16 cellular contexts compared by ENCODE assay signal in the genomic region with DNA sequence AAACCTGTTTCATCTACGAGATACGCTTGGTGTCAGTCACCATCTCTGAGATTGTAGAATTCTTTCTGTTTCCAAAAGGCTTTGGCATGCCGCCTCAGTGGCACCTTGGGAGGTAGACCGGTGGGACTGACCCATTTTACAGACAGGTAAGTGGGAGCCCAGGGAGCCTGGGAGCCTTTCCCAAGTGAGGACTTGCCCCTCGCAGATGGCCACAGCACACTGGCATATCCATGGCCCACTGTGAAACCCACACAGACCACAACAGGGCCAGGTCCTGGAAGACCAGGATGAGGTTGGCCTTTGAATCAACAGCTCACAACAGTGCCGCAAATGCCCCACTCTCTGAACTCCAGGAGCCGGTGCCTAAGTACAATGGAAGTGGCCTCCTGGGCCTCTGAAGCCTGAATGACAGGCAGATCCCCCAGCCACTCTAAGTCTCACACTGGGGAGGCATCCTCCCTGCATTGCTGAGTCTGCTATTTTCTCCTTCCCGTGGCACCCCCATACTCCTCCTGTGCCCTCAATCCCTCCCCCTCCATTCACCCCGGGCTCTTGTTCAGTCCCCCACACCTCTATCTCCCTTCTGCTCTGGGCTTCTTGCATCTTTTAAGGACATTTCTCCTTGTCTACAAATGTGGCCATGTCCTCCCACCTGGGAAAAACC. TPM values are rescaled to one million over a fixed set of nuclear protein-coding genes. Genes with fewer than 3 reads are reported as not detected.
DNase-seq lines count a peak whose midpoint lies in the region; ATAC-seq and TF ChIP-seq lines count a peak whose summit lies in the region.
"Had no signal": no experiment of that assay in that cellular context is flagged by ENCODE, and none has a peak within 500 bp of the region (broad histone marks: within the 10 kb centered on the region; RNA-seq: fewer than 3 reads in every experiment).

No MANE protein-coding gene starts in this region.

- H3K18ac ChIP-seq in neuronal stem cell (ENCODE audit: low read length) = peak overlapping the region; percentile 79

- TF ChIP-seq POLR2A in body of pancreas (IDR thresholded peaks at IDR 0.05) = no peak

- no peak overlapping the region for H2BK120ac ChIP-seq in neuronal stem cell (ENCODE audit: low read depth, low read length)

- H3K4me3 Mint-ChIP-seq in GM23338 = no peak overlapping the region
- H3K4me3 Mint-ChIP-seq in WTC11 = no peak overlapping the region
- H3K4me3 Mint-ChIP-seq in endodermal cell = no peak overlapping the region
- H3K4me3 Mint-ChIP-seq: CD14-positive monocyte; CD8-positive, alpha-beta memory T cell had no signal

- no peak overlapping the region for H4K8ac ChIP-seq in neuronal stem cell (ENCODE audit: low read depth, low read length)

- no peak overlapping the region for H4K91ac ChIP-seq in neuronal stem cell (ENCODE audit: low read depth, low read length, poor library complexity)

- H3F3A ChIP-seq in GM23338 (replicated peaks; ENCODE audit: low read depth) = no peaks in the 10 kb centered on the region

- no peak overlapping the region for H3K27ac Mint-ChIP-seq in GM23338
- H3K27ac Mint-ChIP-seq in WTC11 = no peak overlapping the region
- H3K27ac Mint-ChIP-seq in endodermal cell = no peak overlapping the region
- H3K27ac Mint-ChIP-seq: CD14-positive monocyte, IgD-negative memory B cell had no signal

- H2BK15ac ChIP-seq in neuronal stem cell (ENCODE audit: low read length) = no peak overlapping the region

- H2BK5ac ChIP-seq in neuronal stem cell (ENCODE audit: low read length) = no peak overlapping the region

- H3K36me3 Mint-ChIP-seq in GM23338 (ENCODE audit: low read depth) (no peaks in the 10 kb centered on the region), WTC11 (peaks cover 4% of the 10 kb centered on the region; the same call in 1 of the 2 replicates), endodermal cell (ENCODE audit: low read depth) (no peaks in the 10 kb centered on the region)
- H3K36me3 Mint-ChIP-seq: CD14-positive monocyte had no signal

- intact Hi-C loops in body of pancreas (cut with DNase I) = no loop called here

- H3K79me2 ChIP-seq in GM23338 (replicated peaks; ENCODE audit: insufficient read depth) = no peaks in the 10 kb centered on the region

- H3K27me3 ChIP-seq in GM23338 (ENCODE audit: insufficient read depth) (no peaks in the 10 kb centered on the region), endodermal cell (ENCODE audit: control insufficient read depth, insufficient read depth, low read length, poor library complexity, severe bottlenecking) (no peaks in the 10 kb centered on the region), neuronal stem cell (ENCODE audit: control insufficient read depth in 3 of 3, insufficient read depth in 3 of 3, low read depth in 1 of 3, low read length in 3 of 3) (no peaks in the 10 kb centered on the region), body of pancreas (no peaks in the 10 kb centered on the region)

- CTCF ChIA-PET in WTC11 (lab: Charles Lee) = interaction anchor here (0.7 kb wide), 1 partner anchor 205 kb away, joined by 4 read pairs; no protein-coding TSS in a partner anchor

- no peak overlapping the region for H3K9ac ChIP-seq in endodermal cell (ENCODE audit: extremely low read depth, low read length, poor library complexity, severe bottlenecking)
- peak overlapping the region; percentile 27 for H3K9ac ChIP-seq in neuronal stem cell (ENCODE audit: low read depth, low read length, poor library complexity)
- H3K9ac ChIP-seq: GM23248, KMS-11 had no signal

- H3K9me2 ChIP-seq in GM23338 (ENCODE audit: insufficient read depth) = no peaks in the 10 kb centered on the region

- no peak overlapping the region for H3K4ac ChIP-seq in neuronal stem cell (ENCODE audit: low read length)

- H4K20me1 ChIP-seq in GM23338 (replicated peaks; ENCODE audit: insufficient read depth) = no peaks in the 10 kb centered on the region

- DNase-seq in GM23338 (ENCODE audit: low spot score) (no peak), WTC11 (ENCODE audit: low spot score) (no peak), endodermal cell (peak; percentile 47), neuronal stem cell (ENCODE audit: low spot score) (no peak), body of pancreas (no peak), dermis blood vessel endothelial cell (no peak)
- DNase-seq in activated T-cell treated with anti-CD3 and anti-CD28 coated beads, Interleukin-2, amount 50 U/mL, for 48 hours = no peak
- DNase-seq: Caco-2; CD8-positive, alpha-beta memory T cell; DMS53; GM23248 had no signal

- H3K27me3 Mint-ChIP-seq in GM23338 (ENCODE audit: insufficient read depth, low read depth, poor library complexity) (peaks cover 13% of the 10 kb centered on the region), WTC11 (ENCODE audit: low read depth) (peaks cover 2% of the 10 kb centered on the region; the same call in 1 of the 2 replicates), endodermal cell (ENCODE audit: insufficient read depth) (peaks cover 1% of the 10 kb centered on the region)

- H3K4me2 ChIP-seq in GM23338 (no peak overlapping the region), neuronal stem cell (ENCODE audit: insufficient read depth, low read length, poor library complexity, severe bottlenecking) (no peak overlapping the region)
- H3K4me2 ChIP-seq: KMS-11 had no signal

- H2AK5ac ChIP-seq in neuronal stem cell (ENCODE audit: low read depth, low read length) = no peak overlapping the region

- WGBS in endodermal cell (ENCODE audit: insufficient coverage in 1 of 2, insufficient read length in 1 of 2), 2 experiments = 78 to 86% methylated on average over 8 to 9 of the region's 9 CpGs
- WGBS in neuronal stem cell (ENCODE audit: extremely low coverage in 2 of 2, insufficient read length in 2 of 2, insufficient replicate concordance in 1 of 2), 2 donors = no CpG with 5 or more reads among the region's 9 CpGs
- 73 to 77% methylated on average over 9 of the region's 9 CpGs for WGBS in body of pancreas, 2 donors

- H2AFZ ChIP-seq in GM23338 (no peak overlapping the region), neuronal stem cell (ENCODE audit: low read length) (peak overlapping the region; percentile 3)
- H2AFZ ChIP-seq: GM23248 had no signal

- H2BK12ac ChIP-seq in neuronal stem cell (ENCODE audit: low read length) = no peak overlapping the region

- H3K4me3 ChIP-seq in GM23338 (no peak overlapping the region), endodermal cell (ENCODE audit: low read length) (no peak overlapping the region), neuronal stem cell (ENCODE audit: low read length in 2 of 2) (no peak overlapping the region), body of pancreas (no peak overlapping the region)
- H3K4me3 ChIP-seq: GM23248, HAP-1 had no signal

- no peaks in the 10 kb centered on the region for H3K36me3 ChIP-seq in GM23338 (ENCODE audit: insufficient read depth)
- no peaks in the 10 kb centered on the region for H3K36me3 ChIP-seq in endodermal cell (ENCODE audit: control insufficient read depth, insufficient read depth, low read length)
- H3K36me3 ChIP-seq in neuronal stem cell (replicated peaks in 1 of 2; ENCODE audit: control insufficient read depth in 2 of 2, insufficient read depth in 2 of 2, low read length in 2 of 2) = no peaks in the 10 kb centered on the region
- no peaks in the 10 kb centered on the region for H3K36me3 ChIP-seq in body of pancreas (replicated peaks in 1 of 2; ENCODE audit: insufficient read depth in 1 of 2, low read depth in 2 of 2)
- H3K36me3 ChIP-seq: HAP-1 had no signal

- POLR2A ChIA-PET in WTC11 (lab: Charles Lee) = no interaction called here

- H3K14ac ChIP-seq in neuronal stem cell (ENCODE audit: low read length) = no peak overlapping the region

- H3K4me1 Mint-ChIP-seq in GM23338 = peaks cover 4% of the 10 kb centered on the region; the same call in 2 of the 3 replicates
- 0 out of 2 replicates have a peak, but pooled peaks cover under 1% of the 10 kb centered on the region for H3K4me1 Mint-ChIP-seq in WTC11
- peaks cover 7% of the 10 kb centered on the region for H3K4me1 Mint-ChIP-seq in endodermal cell

- H3K79me1 ChIP-seq in neuronal stem cell (ENCODE audit: low read depth, low read length) = peaks cover 2% of the 10 kb centered on the region

- ATAC-seq in GM23338 (peak; percentile 28), WTC11 (no peak), body of pancreas (no peak)

- no peak overlapping the region for H3K23ac ChIP-seq in neuronal stem cell (ENCODE audit: low read depth, low read length, poor library complexity)

- no peaks in the 10 kb centered on the region for H3K4me1 ChIP-seq in GM23338 (ENCODE audit: insufficient read depth)
- no peaks in the 10 kb centered on the region for H3K4me1 ChIP-seq in endodermal cell (ENCODE audit: control insufficient read depth, insufficient read depth, low read length)
- H3K4me1 ChIP-seq in neuronal stem cell (ENCODE audit: control insufficient read depth in 2 of 2, insufficient read depth in 1 of 2, low read depth in 1 of 2, low read length in 2 of 2) = peaks cover 10 to 14% of the 10 kb centered on the region in 2 donors
- H3K4me1 ChIP-seq in body of pancreas = no peaks in the 10 kb centered on the region
- H3K4me1 ChIP-seq: Caco-2, HAP-1 had no signal

- H3K9me3 ChIP-seq in endodermal cell (ENCODE audit: control insufficient read depth, low read length) (no peaks in the 10 kb centered on the region), neuronal stem cell (replicated peaks in 1 of 2; ENCODE audit: control insufficient read depth in 2 of 2, insufficient read depth in 1 of 2, low read depth in 1 of 2, low read length in 2 of 2) (no peaks in the 10 kb centered on the region), body of pancreas (no peaks in the 10 kb centered on the region)
- H3K9me3 ChIP-seq: Caco-2, HAP-1 had no signal

- no peak for TF ChIP-seq CTCF in GM23338 (conservative IDR thresholded peaks at IDR 0.05; ENCODE audit: low read depth in 2 of 2)
- TF ChIP-seq CTCF in WTC11 (IDR thresholded peaks at IDR 0.05) = no peak
- TF ChIP-seq CTCF in endodermal cell (conservative IDR thresholded peaks at IDR 0.05) = no peak
- TF ChIP-seq CTCF in body of pancreas (IDR thresholded peaks at IDR 0.05) = no peak

- H3K27ac ChIP-seq in GM23338 (ENCODE audit: low read depth) = no peak overlapping the region
- no peak overlapping the region for H3K27ac ChIP-seq in endodermal cell (ENCODE audit: low read depth, low read length)
- H3K27ac ChIP-seq in neuronal stem cell (replicated peaks; ENCODE audit: low read length) = no peak overlapping the region
- no peak overlapping the region for H3K27ac ChIP-seq in body of pancreas
- H3K27ac ChIP-seq: GM23248, KMS-11 had no signal

- H3K9me3 Mint-ChIP-seq in GM23338 (no peaks in the 10 kb centered on the region; the same call in 2 of the 3 replicates), WTC11 (peaks cover 6% of the 10 kb centered on the region), endodermal cell (peaks cover 7% of the 10 kb centered on the region)
- H3K9me3 Mint-ChIP-seq: IgD-negative memory B cell had no signal

RNA-seq across cellular contexts. Expression of gene CENPA, which starts 26.1 kb away (rescaled TPM):
- 13.0 and 16.8 TPM in 2 replicates for total RNA-seq in GM23338 (2014; rRNA removed; shearing (Covaris generic))
- 24.2 and 26.3 TPM in 2 replicates for polyA plus RNA-seq in GM23338 (2016; fragmentation: Nextera tagmentation; extraction: Ambion mirVana)
- total RNA-seq in WTC11 (2021) (37.4 to 45.6 TPM (median 40.2 TPM) in 3 replicates), endodermal cell (10 to 100 TPM; 21.5 to 38.3 TPM), body of pancreas (not detected), dermis blood vessel endothelial cell (5.1 and 14.3 TPM in 2 replicates)
- polyA plus RNA-seq in endodermal cell (2013, experiment 1 of 2) = 38.5 TPM
- 41.6 TPM for polyA plus RNA-seq in endodermal cell (2013, experiment 2 of 2)
- 61.5 TPM for polyA plus RNA-seq in neuronal stem cell (2013, experiment 1 of 2)
- polyA plus RNA-seq in neuronal stem cell (2013, experiment 2 of 2) = 60.8 TPM
- polyA plus RNA-seq: CD14-positive monocyte, IgD-negative memory B cell had no signal

RNA-seq across cellular contexts. Expression of gene DPYSL5, which starts 36.0 kb away (rescaled TPM):
- 8.1 and 10.3 TPM in 2 replicates for total RNA-seq in GM23338 (2014; rRNA removed; shearing (Covaris generic))
- polyA plus RNA-seq in GM23338 (2016; fragmentation: Nextera tagmentation; extraction: Ambion mirVana) = 2.6 and 3.1 TPM in 2 replicates
- total RNA-seq in WTC11 (2021) (7.6 to 12.1 TPM (median 9.2 TPM) in 3 replicates), endodermal cell (1 to 10 TPM; 3.1 to 3.5 TPM), body of pancreas (not detected), dermis blood vessel endothelial cell (not detected in 2 replicates)
- 115 TPM for polyA plus RNA-seq in endodermal cell (2013, experiment 1 of 2)
- polyA plus RNA-seq in endodermal cell (2013, experiment 2 of 2) = 106 TPM
- 77.1 TPM for polyA plus RNA-seq in neuronal stem cell (2013, experiment 1 of 2)
- 77.6 TPM for polyA plus RNA-seq in neuronal stem cell (2013, experiment 2 of 2)
- total RNA-seq: CD8-positive, alpha-beta memory T cell; GM23248 had no signal
- polyA plus RNA-seq: BJ; CD14-positive monocyte; CD8-positive, alpha-beta memory T cell; GM23248; IgD-negative memory B cell had no signal

RNA-seq across cellular contexts. Expression of gene SLC35F6, which starts 47.8 kb away (rescaled TPM):
- 10.8 and 15.0 TPM in 2 replicates for total RNA-seq in GM23338 (2014; rRNA removed; shearing (Covaris generic))
- polyA plus RNA-seq in GM23338 (2016; fragmentation: Nextera tagmentation; extraction: Ambion mirVana) = 4.9 and 6.0 TPM in 2 replicates
- 10.3 to 12.0 TPM (median 11.9 TPM) in 3 replicates for total RNA-seq in WTC11 (2021)
- 10 to 100 TPM; 23.3 to 24.8 TPM for total RNA-seq in endodermal cell
- 13.4 TPM for polyA plus RNA-seq in endodermal cell (2013, experiment 1 of 2)
- polyA plus RNA-seq in endodermal cell (2013, experiment 2 of 2) = 12.8 TPM
- polyA plus RNA-seq in neuronal stem cell (2013, experiment 1 of 2) = 8.5 TPM
- 9.6 TPM for polyA plus RNA-seq in neuronal stem cell (2013, experiment 2 of 2)
- 10 to 100 TPM; 17.8 to 21.8 TPM for total RNA-seq in body of pancreas
- 36.2 and 52.8 TPM in 2 replicates for total RNA-seq in dermis blood vessel endothelial cell
